Comparison of ENCODE assay signal across 15 cellular contexts in the genomic region with DNA sequence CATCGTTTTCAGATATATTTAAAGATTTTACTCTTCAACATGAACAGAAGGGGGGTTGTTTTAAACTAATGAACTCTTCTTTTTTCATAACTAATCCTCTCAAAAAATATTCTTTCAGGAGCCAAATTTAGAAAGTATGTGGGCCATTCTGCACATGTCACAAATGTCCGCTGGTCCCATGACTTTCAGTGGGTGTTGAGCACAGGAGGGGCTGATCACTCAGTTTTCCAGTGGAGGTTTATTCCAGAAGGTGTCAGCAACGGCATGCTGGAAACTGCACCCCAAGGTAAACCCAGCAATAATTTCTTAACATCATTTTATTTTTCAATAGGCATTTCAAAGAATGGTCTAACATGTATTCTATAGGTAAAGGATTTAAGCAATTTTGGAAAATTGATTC.
"Had no signal": no experiment of that assay in that cellular context is flagged by ENCODE, and none has a peak within 500 bp of the region (broad histone marks: within the 10 kb centered on the region; RNA-seq: fewer than 3 reads in every experiment).

No MANE protein-coding gene starts in this region.

- H3K4me3 Mint-ChIP-seq: effector memory CD8-positive, alpha-beta T cell; nephron; stimulated activated effector memory CD8-positive, alpha-beta T cell treated with anti-CD3 and anti-CD28 coated beads, Interleukin-12 subunit alpha, Interleukin-12 subunit beta, amount 100 ng/mL, for 72 hours had no signal

- H3K9me3 Mint-ChIP-seq: activated naive CD4-positive, alpha-beta T cell treated with anti-CD3 and anti-CD28 coated beads, Interleukin-2, amount 50 U/mL, for 72 hours; effector memory CD8-positive, alpha-beta T cell; stimulated activated effector memory CD8-positive, alpha-beta T cell treated with anti-CD3 and anti-CD28 coated beads, Interleukin-12 subunit alpha, Interleukin-12 subunit beta, amount 100 ng/mL, for 72 hours had no signal

- FAIRE-seq: bronchial epithelial cell, keratinocyte, small intestine had no signal

- H3K4me1 Mint-ChIP-seq: stimulated activated effector memory CD8-positive, alpha-beta T cell treated with anti-CD3 and anti-CD28 coated beads, Interleukin-12 subunit alpha, Interleukin-12 subunit beta, amount 100 ng/mL, for 72 hours had no signal

- H3K27me3 Mint-ChIP-seq: effector memory CD8-positive, alpha-beta T cell had no signal

- H3K9me3 ChIP-seq: adrenal gland, lower lobe of right lung had no signal

- H3K27me3 ChIP-seq: adrenal gland had no signal

- H3K36me3 ChIP-seq: adrenal gland, lower lobe of right lung had no signal

- ATAC-seq: activated naive CD4-positive, alpha-beta T cell treated with anti-CD3 and anti-CD28 coated beads, Interleukin-2, amount 50 U/mL, for 72 hours; effector memory CD8-positive, alpha-beta T cell; lower lobe of right lung; right cardiac atrium; stimulated activated effector memory CD8-positive, alpha-beta T cell treated with anti-CD3 and anti-CD28 coated beads, Interleukin-12 subunit alpha, Interleukin-12 subunit beta, amount 100 ng/mL, for 72 hours had no signal

- H3K4me1 ChIP-seq: lower lobe of right lung had no signal

- H3K27ac ChIP-seq: lower lobe of right lung had no signal

- H3K36me3 Mint-ChIP-seq: activated naive CD4-positive, alpha-beta T cell treated with anti-CD3 and anti-CD28 coated beads, Interleukin-2, amount 50 U/mL, for 72 hours; stimulated activated effector memory CD8-positive, alpha-beta T cell treated with anti-CD3 and anti-CD28 coated beads, Interleukin-12 subunit alpha, Interleukin-12 subunit beta, amount 100 ng/mL, for 72 hours had no signal

- DNase-seq: activated CD4-positive, alpha-beta T cell treated with anti-CD3 and anti-CD28 coated beads, Interleukin-2, amount 50 U/mL, for 48 hours; activated gamma-delta T cell; adrenal gland; effector memory CD8-positive, alpha-beta T cell; foreskin fibroblast; lower lobe of right lung; nucleus accumbens; right cardiac atrium; small intestine; stimulated activated CD4-positive, alpha-beta T cell treated with anti-CD3 and anti-CD28 coated beads, Interleukin-4, amount 100 ng/mL, for 1 hour had no signal

- H3K4me3 ChIP-seq: adrenal gland, lower lobe of right lung had no signal

- H3K27ac Mint-ChIP-seq: activated naive CD4-positive, alpha-beta T cell treated with anti-CD3 and anti-CD28 coated beads, Interleukin-2, amount 50 U/mL, for 72 hours; effector memory CD8-positive, alpha-beta T cell; stimulated activated effector memory CD8-positive, alpha-beta T cell treated with anti-CD3 and anti-CD28 coated beads, Interleukin-12 subunit alpha, Interleukin-12 subunit beta, amount 100 ng/mL, for 72 hours had no signal
